Comparison of ENCODE assay signal across 37 cellular contexts in the genomic region with DNA sequence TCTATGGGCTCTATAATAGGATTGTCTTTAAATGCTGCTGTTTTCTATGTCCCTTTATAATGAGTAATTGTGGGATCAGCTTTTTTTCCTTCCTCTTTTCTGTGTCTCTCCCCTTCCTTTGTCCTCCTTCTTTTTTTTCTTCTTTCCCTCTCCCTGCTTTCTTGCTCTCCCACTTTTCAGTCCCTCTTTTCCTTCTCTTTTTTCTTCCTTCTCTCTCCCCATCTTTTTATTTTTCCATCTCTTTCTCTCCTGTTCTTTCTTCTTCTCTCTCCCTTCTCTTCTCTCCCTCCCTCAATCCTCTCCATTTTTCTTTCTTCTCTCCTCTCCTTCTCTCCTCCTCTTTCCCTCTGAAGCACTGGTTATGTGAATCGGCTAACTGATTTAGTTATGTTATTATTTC.
"Had no signal": no experiment of that assay in that cellular context is flagged by ENCODE, and none has a peak within 500 bp of the region (broad histone marks: within the 10 kb centered on the region; RNA-seq: fewer than 3 reads in every experiment).

No MANE protein-coding gene starts in this region.

- H3K27ac ChIP-seq: ascending aorta, cardiac muscle cell, VCaP had no signal

- H3K9me3 Mint-ChIP-seq: activated B cell treated with CpG ODN at 0.5 μM for 24 hours; activated CD4-positive, alpha-beta memory T cell treated with anti-CD3 and anti-CD28 coated beads for 36 hours; activated CD4-positive, alpha-beta T cell treated with anti-CD3 and anti-CD28 coated beads, Interleukin-2, amount 10 ng/mL, durations not matched to agents 24 days and 14 days; activated CD8-positive, alpha-beta T cell treated with anti-CD3 and anti-CD28 coated beads for 36 hours; activated naive CD4-positive, alpha-beta T cell treated with anti-CD3 and anti-CD28 coated beads for 36 hours; activated naive CD4-positive, alpha-beta T cell treated with anti-CD3 and anti-CD28 coated beads, Interleukin-2, amount 50 U/mL, for 72 hours; activated naive CD8-positive, alpha-beta T cell treated with anti-CD3 and anti-CD28 coated beads for 36 hours; activated T-cell treated with anti-CD3 and anti-CD28 coated beads, Interleukin-2, amount 50 U/mL, for 4 hours; activated T-cell treated with anti-CD3 and anti-CD28 coated beads, Interleukin-2, amount 50 U/mL, for 72 hours; activated T-helper 1 cell treated with anti-CD3 and anti-CD28 coated beads, Interleukin-12 subunit alpha, Interleukin-12 subunit beta, Interleukin-2, Interleukin-4 antibody, amounts not matched to agents 30 ng/mL and 10 ng/mL and 1 ng/mL, durations not matched to agents 14 hours and 24 hours and 36 hours; activated T-helper 17 cell treated with anti-CD3 and anti-CD28 coated beads, Interleukin-2, amount 50 U/mL, for 72 hours; brain; central memory CD8-positive, alpha-beta T cell; T-helper 1 cell treated with Interleukin-12 subunit alpha and Interleukin-12 subunit beta and Interleukin-4 antibody, amounts not matched to agents 30 μg/mL and 1 μg/mL, for 36 hours; T-helper 2 cell treated with Interferon-gamma antibody and Interleukin-4, amounts not matched to agents 5 μg/mL and 100 μg/mL, for 36 hours had no signal

- H3K36me3 ChIP-seq: ascending aorta, cardiac muscle cell had no signal

- H3K4me1 Mint-ChIP-seq: activated B cell treated with CpG ODN at 0.5 μM for 24 hours; activated CD4-positive, alpha-beta T cell treated with anti-CD3 and anti-CD28 coated beads, Interleukin-2, amount 10 ng/mL, durations not matched to agents 24 days and 14 days; activated naive CD8-positive, alpha-beta T cell treated with anti-CD3 and anti-CD28 coated beads for 36 hours; brain; central memory CD8-positive, alpha-beta T cell had no signal

- H3K36me3 Mint-ChIP-seq: activated CD4-positive, alpha-beta memory T cell treated with anti-CD3 and anti-CD28 coated beads for 36 hours; activated naive CD4-positive, alpha-beta T cell treated with anti-CD3 and anti-CD28 coated beads, Interleukin-2, amount 50 U/mL, for 72 hours; activated naive CD8-positive, alpha-beta T cell treated with anti-CD3 and anti-CD28 coated beads for 36 hours; brain had no signal

- H3K9me3 ChIP-seq: ascending aorta had no signal

- FAIRE-seq: bronchial epithelial cell, TTC549 had no signal

- H3K27me3 ChIP-seq: ascending aorta, cardiac muscle cell had no signal

- H3K27ac Mint-ChIP-seq: activated B cell treated with CpG ODN at 0.5 μM for 24 hours; activated CD4-positive, alpha-beta memory T cell treated with anti-CD3 and anti-CD28 coated beads for 36 hours; activated CD4-positive, alpha-beta T cell treated with anti-CD3 and anti-CD28 coated beads, Interleukin-2, amount 10 ng/mL, durations not matched to agents 24 days and 14 days; activated CD8-positive, alpha-beta T cell treated with anti-CD3 and anti-CD28 coated beads for 36 hours; activated naive CD4-positive, alpha-beta T cell treated with anti-CD3 and anti-CD28 coated beads for 36 hours; activated naive CD8-positive, alpha-beta T cell treated with anti-CD3 and anti-CD28 coated beads for 36 hours; activated T-cell treated with anti-CD3 and anti-CD28 coated beads, Interleukin-2, amount 50 U/mL, for 72 hours; activated T-helper 1 cell treated with anti-CD3 and anti-CD28 coated beads, Interleukin-12 subunit alpha, Interleukin-12 subunit beta, Interleukin-2, Interleukin-4 antibody, amounts not matched to agents 30 ng/mL and 10 ng/mL and 1 ng/mL, durations not matched to agents 14 hours and 24 hours and 36 hours; activated T-helper 17 cell treated with anti-CD3 and anti-CD28 coated beads, Interleukin-2, amount 50 U/mL, for 72 hours; brain; T-helper 1 cell treated with Interleukin-12 subunit alpha and Interleukin-12 subunit beta and Interleukin-4 antibody, amounts not matched to agents 30 μg/mL and 1 μg/mL, for 36 hours; T-helper 2 cell treated with Interferon-gamma antibody and Interleukin-4, amounts not matched to agents 5 μg/mL and 100 μg/mL, for 36 hours had no signal

- H3K4me3 ChIP-seq: ascending aorta, cardiac muscle cell had no signal

- H3K4me3 Mint-ChIP-seq: activated B cell treated with CpG ODN at 0.5 μM for 24 hours; activated CD4-positive, alpha-beta memory T cell treated with anti-CD3 and anti-CD28 coated beads for 36 hours; activated CD4-positive, alpha-beta T cell treated with anti-CD3 and anti-CD28 coated beads, Interleukin-2, amount 10 ng/mL, durations not matched to agents 24 days and 14 days; activated CD8-positive, alpha-beta T cell treated with anti-CD3 and anti-CD28 coated beads for 36 hours; activated naive CD4-positive, alpha-beta T cell treated with anti-CD3 and anti-CD28 coated beads for 36 hours; activated naive CD8-positive, alpha-beta T cell treated with anti-CD3 and anti-CD28 coated beads for 36 hours; activated T-cell treated with anti-CD3 and anti-CD28 coated beads, Interleukin-2, amount 50 U/mL, for 4 hours; activated T-cell treated with anti-CD3 and anti-CD28 coated beads, Interleukin-2, amount 50 U/mL, for 72 hours; activated T-helper 1 cell treated with anti-CD3 and anti-CD28 coated beads, Interleukin-12 subunit alpha, Interleukin-12 subunit beta, Interleukin-2, Interleukin-4 antibody, amounts not matched to agents 30 ng/mL and 10 ng/mL and 1 ng/mL, durations not matched to agents 14 hours and 24 hours and 36 hours; activated T-helper 17 cell treated with anti-CD3 and anti-CD28 coated beads, Interleukin-2, amount 50 U/mL, for 72 hours; brain; central memory CD8-positive, alpha-beta T cell; T-helper 1 cell treated with Interleukin-12 subunit alpha and Interleukin-12 subunit beta and Interleukin-4 antibody, amounts not matched to agents 30 μg/mL and 1 μg/mL, for 36 hours; T-helper 2 cell treated with Interferon-gamma antibody and Interleukin-4, amounts not matched to agents 5 μg/mL and 100 μg/mL, for 36 hours had no signal

- H3K4me1 ChIP-seq: ascending aorta had no signal

- DNase-seq: activated B cell treated with CpG ODN at 0.5 μM for 24 hours; activated CD4-positive, alpha-beta memory T cell treated with anti-CD3 and anti-CD28 coated beads for 36 hours; activated CD4-positive, alpha-beta T cell treated with anti-CD3 and anti-CD28 coated beads for 4 hours; activated CD4-positive, alpha-beta T cell treated with anti-CD3 and anti-CD28 coated beads, Interleukin-2, amount 10 ng/mL, durations not matched to agents 24 days and 14 days; activated CD4-positive, alpha-beta T cell treated with anti-CD3 and anti-CD28 coated beads, Interleukin-2, amount 50 U/mL, for 1 hour; activated CD4-positive, alpha-beta T cell treated with anti-CD3 and anti-CD28 coated beads, Interleukin-2, amount 50 U/mL, for 4 hours; activated CD4-positive, CD25-positive, alpha-beta regulatory T cell treated with anti-CD3 and anti-CD28 coated beads, Interleukin-2, amount 50 U/mL, for 72 hours; activated CD8-positive, alpha-beta memory T cell treated with anti-CD3 and anti-CD28 coated beads, Interleukin-2, amount 50 U/mL, for 4 hours; activated CD8-positive, alpha-beta T cell treated with anti-CD3 and anti-CD28 coated beads for 36 hours; activated effector memory CD4-positive, alpha-beta T cell treated with anti-CD3 and anti-CD28 coated beads, Interleukin-2, amount 50 U/mL, for 16 hours; activated gamma-delta T cell treated with Interleukin-2 at 50 U/mL for 16 hours; activated naive CD4-positive, alpha-beta T cell; activated naive CD4-positive, alpha-beta T cell treated with anti-CD3 and anti-CD28 coated beads for 36 hours; activated naive CD4-positive, alpha-beta T cell treated with anti-CD3 and anti-CD28 coated beads, Interleukin-2, amount 50 U/mL, for 16 hours; activated naive CD8-positive, alpha-beta T cell treated with anti-CD3 and anti-CD28 coated beads for 36 hours; activated T-cell treated with anti-CD3 and anti-CD28 coated beads for 4 hours; activated T-cell treated with anti-CD3 and anti-CD28 coated beads, Interleukin-2, amount 50 U/mL, for 1 hour; activated T-cell treated with anti-CD3 and anti-CD28 coated beads, Interleukin-2, amount 50 U/mL, for 4 hours; activated T-cell treated with anti-CD3 and anti-CD28 coated beads, Interleukin-2, amount 50 U/mL, for 72 hours; amygdala; anterior cingulate cortex; cerebellar nuclear complex; T-helper 1 cell; T-helper 2 cell; T-helper 9 cell had no signal

- ATAC-seq: activated CD8-positive, alpha-beta T cell treated with anti-CD3 and anti-CD28 coated beads for 36 hours; activated naive CD4-positive, alpha-beta T cell treated with anti-CD3 and anti-CD28 coated beads, Interleukin-2, amount 50 U/mL, for 72 hours; activated T-cell treated with anti-CD3 and anti-CD28 coated beads, Interleukin-2, amount 50 U/mL, for 4 hours; activated T-cell treated with anti-CD3 and anti-CD28 coated beads, Interleukin-2, amount 50 U/mL, for 72 hours; activated T-helper 17 cell treated with anti-CD3 and anti-CD28 coated beads, Interleukin-2, amount 50 U/mL, for 72 hours had no signal

- H3K27me3 Mint-ChIP-seq: activated CD4-positive, alpha-beta memory T cell treated with anti-CD3 and anti-CD28 coated beads for 36 hours; activated naive CD8-positive, alpha-beta T cell treated with anti-CD3 and anti-CD28 coated beads for 36 hours had no signal
